Comparison of ENCODE assay signal across 15 cellular contexts in genomic region chr1:228825840-228826484, GRCh38.
DNase-seq lines count a peak whose midpoint lies in the region; ATAC-seq and TF ChIP-seq lines count a peak whose summit lies in the region.
"Had no signal": no experiment of that assay in that cellular context is flagged by ENCODE, and none has a peak within 500 bp of the region (broad histone marks: within the 10 kb centered on the region; RNA-seq: fewer than 3 reads in every experiment).

No MANE protein-coding gene starts in this region.

- H3K9me3 Mint-ChIP-seq in T-helper 1 cell treated with Interleukin-12 subunit alpha and Interleukin-12 subunit beta and Interleukin-4 antibody, amounts not matched to agents 30 μg/mL and 1 μg/mL, for 36 hours = no peaks in the 10 kb centered on the region
- H3K9me3 Mint-ChIP-seq in type B pancreatic cell = no peaks in the 10 kb centered on the region
- H3K9me3 Mint-ChIP-seq: activated B cell treated with CpG ODN at 0.5 μM for 24 hours; activated naive CD4-positive, alpha-beta T cell treated with anti-CD3 and anti-CD28 coated beads, Interleukin-2, amount 50 U/mL, for 24 hours had no signal

- no peak for DNase-seq in effector memory CD4-positive, alpha-beta T cell
- DNase-seq in NCI-H510A treated with DMSO at 0.1 percent for 48 hours (lab: John Stamatoyannopoulos, UW) (no peak), type B pancreatic cell (ENCODE audit: extremely low spot score, unreplicated experiment) (no peak), DMS 273 (lab: John Stamatoyannopoulos, UW; ENCODE audit: unreplicated experiment) (no peak)
- DNase-seq: activated B cell treated with CpG ODN at 0.5 μM for 24 hours, Caco-2, colonic mucosa, Kasumi-1, psoas muscle had no signal

- H3K36me3 ChIP-seq in BLaER1 treated with 17β-estradiol and CSF1 and Interleukin-3, amounts not matched to agents 10 nM and 100 nM = no peaks in the 10 kb centered on the region
- no peaks in the 10 kb centered on the region for H3K36me3 ChIP-seq in effector memory CD4-positive, alpha-beta T cell (ENCODE audit: control insufficient read depth, insufficient read depth, low read length)
- H3K36me3 ChIP-seq: colonic mucosa had no signal

- ATAC-seq in HG02678 (IDR thresholded peaks at IDR 0.05; ENCODE audit: unreplicated experiment) = peak; percentile 78
- ATAC-seq: psoas muscle had no signal

- peak overlapping the region in 6 of 11 experiments; percentile 20 to 82 (median 44); a peak in 11 of 22 replicates for H3K27ac ChIP-seq in BLaER1 treated with 17β-estradiol and CSF1 and Interleukin-3, amounts not matched to agents 10 nM and 100 nM
- H3K27ac ChIP-seq in effector memory CD4-positive, alpha-beta T cell (ENCODE audit: insufficient read depth, low read length, poor library complexity, severe bottlenecking) = no peak overlapping the region
- H3K27ac ChIP-seq: colonic mucosa, psoas muscle, RWPE1 had no signal

- H3K27ac Mint-ChIP-seq in T-helper 1 cell treated with Interleukin-12 subunit alpha and Interleukin-12 subunit beta and Interleukin-4 antibody, amounts not matched to agents 30 μg/mL and 1 μg/mL, for 36 hours = peak overlapping the region; percentile 35
- no peak overlapping the region for H3K27ac Mint-ChIP-seq in type B pancreatic cell
- H3K27ac Mint-ChIP-seq: activated B cell treated with CpG ODN at 0.5 μM for 24 hours; activated naive CD4-positive, alpha-beta T cell treated with anti-CD3 and anti-CD28 coated beads, Interleukin-2, amount 50 U/mL, for 24 hours had no signal

- no peak for TF ChIP-seq CTCF in type B pancreatic cell (conservative IDR thresholded peaks at IDR 0.05)

- H3K27me3 ChIP-seq in BLaER1 treated with 17β-estradiol and CSF1 and Interleukin-3, amounts not matched to agents 10 nM and 100 nM = no peaks in the 10 kb centered on the region
- no peaks in the 10 kb centered on the region for H3K27me3 ChIP-seq in effector memory CD4-positive, alpha-beta T cell (replicated peaks; ENCODE audit: control insufficient read depth, insufficient read depth, low read length, poor library complexity, severe bottlenecking)
- H3K27me3 ChIP-seq: colonic mucosa had no signal

- no peaks in the 10 kb centered on the region for H4K20me1 ChIP-seq in BLaER1 treated with 17β-estradiol and CSF1 and Interleukin-3, amounts not matched to agents 10 nM and 100 nM

- no peaks in the 10 kb centered on the region for H3K9me3 ChIP-seq in BLaER1 treated with 17β-estradiol and CSF1 and Interleukin-3, amounts not matched to agents 10 nM and 100 nM (replicated peaks in 1 of 11)
- H3K9me3 ChIP-seq in effector memory CD4-positive, alpha-beta T cell (ENCODE audit: control insufficient read depth, low read length) = no peaks in the 10 kb centered on the region
- H3K9me3 ChIP-seq: Caco-2, colonic mucosa, psoas muscle had no signal

- no peak overlapping the region for H3K4me3 ChIP-seq in BLaER1 treated with 17β-estradiol and CSF1 and Interleukin-3, amounts not matched to agents 10 nM and 100 nM
- H3K4me3 ChIP-seq in effector memory CD4-positive, alpha-beta T cell (ENCODE audit: insufficient read depth, low read depth, low read length, poor library complexity, severe bottlenecking) = no peak overlapping the region
- H3K4me3 ChIP-seq: colonic mucosa, psoas muscle had no signal

- peaks cover 1% of the 10 kb centered on the region for H3K36me3 Mint-ChIP-seq in T-helper 1 cell treated with Interleukin-12 subunit alpha and Interleukin-12 subunit beta and Interleukin-4 antibody, amounts not matched to agents 30 μg/mL and 1 μg/mL, for 36 hours (ENCODE audit: low read depth)
- H3K36me3 Mint-ChIP-seq in type B pancreatic cell = no peaks in the 10 kb centered on the region
- H3K36me3 Mint-ChIP-seq: activated naive CD4-positive, alpha-beta T cell treated with anti-CD3 and anti-CD28 coated beads, Interleukin-2, amount 50 U/mL, for 24 hours had no signal

- in situ Hi-C loops in GM18951 (cut with MboI; ENCODE audit: low sequenced_read_pairs, unreplicated experiment) = no loop called here

- H3K4me2 ChIP-seq in BLaER1 treated with 17β-estradiol and CSF1 and Interleukin-3, amounts not matched to agents 10 nM and 100 nM = peak overlapping the region; percentile 54 to 85 (median 73)

- H3K27me3 Mint-ChIP-seq in T-helper 1 cell treated with Interleukin-12 subunit alpha and Interleukin-12 subunit beta and Interleukin-4 antibody, amounts not matched to agents 30 μg/mL and 1 μg/mL, for 36 hours (ENCODE audit: low read depth) = peaks cover 20% of the 10 kb centered on the region
- no peaks in the 10 kb centered on the region for H3K27me3 Mint-ChIP-seq in type B pancreatic cell
- H3K27me3 Mint-ChIP-seq: activated naive CD4-positive, alpha-beta T cell treated with anti-CD3 and anti-CD28 coated beads, Interleukin-2, amount 50 U/mL, for 24 hours had no signal

- peak; percentile 40 for TF ChIP-seq POLR2A in GM18951 (IDR thresholded peaks at IDR 0.05; ENCODE audit: extremely low read depth, insufficient read depth, insufficient read length)

- H3K9ac ChIP-seq in BLaER1 treated with 17β-estradiol and CSF1 and Interleukin-3, amounts not matched to agents 10 nM and 100 nM = peak overlapping the region in 2 of 11 experiments; percentile 2 to 66; a peak in 2 of 22 replicates

- H3K4me3 Mint-ChIP-seq in T-helper 1 cell treated with Interleukin-12 subunit alpha and Interleukin-12 subunit beta and Interleukin-4 antibody, amounts not matched to agents 30 μg/mL and 1 μg/mL, for 36 hours = peak overlapping the region; percentile 12
- no peak overlapping the region for H3K4me3 Mint-ChIP-seq in type B pancreatic cell
- H3K4me3 Mint-ChIP-seq: activated B cell treated with CpG ODN at 0.5 μM for 24 hours; activated naive CD4-positive, alpha-beta T cell treated with anti-CD3 and anti-CD28 coated beads, Interleukin-2, amount 50 U/mL, for 24 hours had no signal

- H3K4me1 Mint-ChIP-seq in T-helper 1 cell treated with Interleukin-12 subunit alpha and Interleukin-12 subunit beta and Interleukin-4 antibody, amounts not matched to agents 30 μg/mL and 1 μg/mL, for 36 hours (ENCODE audit: low read depth) = peaks cover 34% of the 10 kb centered on the region
- peaks cover 22% of the 10 kb centered on the region for H3K4me1 Mint-ChIP-seq in type B pancreatic cell (ENCODE audit: unreplicated experiment)

- peaks cover 15 to 39% (median 17%) of the 10 kb centered on the region in 10 experiments for H3K4me1 ChIP-seq in BLaER1 treated with 17β-estradiol and CSF1 and Interleukin-3, amounts not matched to agents 10 nM and 100 nM
- H3K4me1 ChIP-seq in effector memory CD4-positive, alpha-beta T cell (ENCODE audit: control insufficient read depth, insufficient read depth, low read length, poor library complexity, severe bottlenecking) = peaks cover 5% of the 10 kb centered on the region
- H3K4me1 ChIP-seq: colonic mucosa had no signal
